In the genomic region with DNA sequence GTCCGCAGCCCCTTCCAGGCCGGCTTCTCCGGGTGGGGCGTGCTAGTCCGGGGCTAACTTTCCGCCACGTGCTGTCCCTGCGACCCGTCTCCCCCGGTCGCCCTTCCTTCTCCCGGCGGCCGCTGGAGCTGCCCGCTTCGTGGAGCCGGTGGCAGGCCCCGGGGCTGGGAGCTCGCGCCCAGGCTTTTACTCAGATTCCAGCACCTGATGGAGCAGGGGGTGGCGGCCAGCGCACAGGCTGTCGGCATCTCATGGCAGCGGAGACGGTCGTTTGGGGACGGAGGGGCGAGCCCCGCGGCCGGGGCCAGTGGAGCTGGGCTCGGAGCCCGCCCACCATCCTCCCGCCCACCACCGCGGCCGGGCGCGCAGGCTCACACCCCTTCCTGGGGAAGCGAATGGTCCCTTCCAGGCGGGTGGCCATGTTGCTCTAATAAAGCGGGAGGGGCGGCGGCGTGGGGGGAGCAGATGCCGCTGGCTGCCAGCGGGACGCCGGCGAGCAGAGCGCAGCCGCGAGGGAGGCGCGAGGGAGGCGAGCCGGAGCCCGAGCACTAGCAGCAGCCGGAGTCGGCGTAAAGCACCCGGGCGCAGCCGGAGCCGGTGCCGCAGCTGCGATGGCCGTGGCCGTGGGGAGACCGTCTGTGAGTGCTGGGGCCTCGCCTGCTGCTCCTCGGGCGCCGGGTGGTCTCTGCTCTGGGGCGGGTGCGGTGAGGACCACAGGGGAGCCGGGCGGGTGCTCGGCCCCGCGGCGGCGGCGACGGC, we compare ENCODE assay signal across 1 cellular context.
TF ChIP-seq lines count a peak whose summit lies in the region.

A gene (plus strand): TSS at position 460 of the 759 bp plus-strand sequence. CDS start 152 bp downstream, at position 612.

TF ChIP-seq in HepG2, 621 proteins besides CTCF, POLR2A, EP300 and RAD21 (continued from another document and continues in another):
- no peak for TF ChIP-seq ZNF335 (CRISPR knock-in tag; IDR thresholded peaks at IDR 0.05)
- peak; percentile 53 for TF ChIP-seq ZNF747 (CRISPR knock-in tag; IDR thresholded peaks at IDR 0.05; ENCODE audit: borderline replicate concordance)
- peak; percentile 44 for TF ChIP-seq RXRB (CRISPR knock-in tag; IDR thresholded peaks at IDR 0.05; ENCODE audit: borderline replicate concordance)
- TF ChIP-seq ZNF510 (CRISPR knock-in tag; IDR thresholded peaks at IDR 0.05; ENCODE audit: low read depth): no peak; the same call in 1 of the 2 replicates
- no peak for TF ChIP-seq ZMYM2 (CRISPR knock-in tag; IDR thresholded peaks at IDR 0.05)
- TF ChIP-seq, protein P1, sequence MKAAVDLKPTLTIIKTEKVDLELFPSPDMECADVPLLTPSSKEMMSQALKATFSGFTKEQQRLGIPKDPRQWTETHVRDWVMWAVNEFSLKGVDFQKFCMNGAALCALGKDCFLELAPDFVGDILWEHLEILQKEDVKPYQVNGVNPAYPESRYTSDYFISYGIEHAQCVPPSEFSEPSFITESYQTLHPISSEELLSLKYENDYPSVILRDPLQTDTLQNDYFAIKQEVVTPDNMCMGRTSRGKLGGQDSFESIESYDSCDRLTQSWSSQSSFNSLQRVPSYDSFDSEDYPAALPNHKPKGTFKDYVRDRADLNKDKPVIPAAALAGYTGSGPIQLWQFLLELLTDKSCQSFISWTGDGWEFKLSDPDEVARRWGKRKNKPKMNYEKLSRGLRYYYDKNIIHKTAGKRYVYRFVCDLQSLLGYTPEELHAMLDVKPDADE (CRISPR knock-in tag; IDR thresholded peaks at IDR 0.05): 0 out of 2 replicates have a peak, but pooled peaks have one; percentile 34
- TF ChIP-seq SNAI1 (CRISPR knock-in tag; IDR thresholded peaks at IDR 0.05; ENCODE audit: borderline replicate concordance): no peak
- TF ChIP-seq NFKB2 (CRISPR knock-in tag; IDR thresholded peaks at IDR 0.05; ENCODE audit: borderline replicate concordance): no peak; the same call in 1 of the 2 replicates
- peak; percentile 79 for TF ChIP-seq HDAC1 (CRISPR knock-in tag; IDR thresholded peaks at IDR 0.05)
- no peak for TF ChIP-seq ZNF282 (IDR thresholded peaks at IDR 0.05; ENCODE audit: partially characterized antibody)
- TF ChIP-seq, protein P2, sequence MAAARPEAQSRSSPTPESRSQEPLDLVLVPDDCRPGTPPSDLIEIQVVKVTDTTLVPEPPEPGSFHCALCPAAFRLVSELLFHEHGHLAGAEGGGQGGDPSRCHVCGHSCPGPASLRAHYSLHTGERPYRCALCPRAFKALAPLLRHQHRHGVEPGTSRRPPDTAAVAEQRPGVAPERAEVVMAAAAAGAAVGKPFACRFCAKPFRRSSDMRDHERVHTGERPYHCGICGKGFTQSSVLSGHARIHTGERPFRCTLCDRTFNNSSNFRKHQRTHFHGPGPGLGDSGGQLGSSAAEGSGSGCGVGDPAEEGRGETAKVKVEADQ (CRISPR knock-in tag; IDR thresholded peaks at IDR 0.05; ENCODE audit: borderline replicate concordance): peak; percentile 87
- TF ChIP-seq ZNF83 (CRISPR knock-in tag; IDR thresholded peaks at IDR 0.05; ENCODE audit: borderline replicate concordance): 0 out of 2 replicates have a peak, but pooled peaks have one; percentile 35
- TF ChIP-seq U2AF1 (optimal IDR thresholded peaks at IDR 0.05; ENCODE audit: low read depth, low read length): peak; percentile 45
- TF ChIP-seq GTF3A (CRISPR knock-in tag; conservative IDR thresholded peaks at IDR 0.05): no peak
- no peak for TF ChIP-seq CEBPB (IDR thresholded peaks at IDR 0.05; ENCODE audit: borderline replicate concordance, low read depth, low read length)
- TF ChIP-seq ZNF10 (CRISPR knock-in tag; IDR thresholded peaks at IDR 0.05; ENCODE audit: borderline replicate concordance, low read depth): no peak
- peak; percentile 87; the same call in 1 of the 2 replicates for TF ChIP-seq ZNF44 (CRISPR knock-in tag; IDR thresholded peaks at IDR 0.05)
- TF ChIP-seq HOXA3 (CRISPR knock-in tag; IDR thresholded peaks at IDR 0.05): peak; percentile 83
- peak; percentile 95 for TF ChIP-seq ZFP82 (CRISPR knock-in tag; IDR thresholded peaks at IDR 0.05; ENCODE audit: borderline replicate concordance)
- TF ChIP-seq, protein P3, sequence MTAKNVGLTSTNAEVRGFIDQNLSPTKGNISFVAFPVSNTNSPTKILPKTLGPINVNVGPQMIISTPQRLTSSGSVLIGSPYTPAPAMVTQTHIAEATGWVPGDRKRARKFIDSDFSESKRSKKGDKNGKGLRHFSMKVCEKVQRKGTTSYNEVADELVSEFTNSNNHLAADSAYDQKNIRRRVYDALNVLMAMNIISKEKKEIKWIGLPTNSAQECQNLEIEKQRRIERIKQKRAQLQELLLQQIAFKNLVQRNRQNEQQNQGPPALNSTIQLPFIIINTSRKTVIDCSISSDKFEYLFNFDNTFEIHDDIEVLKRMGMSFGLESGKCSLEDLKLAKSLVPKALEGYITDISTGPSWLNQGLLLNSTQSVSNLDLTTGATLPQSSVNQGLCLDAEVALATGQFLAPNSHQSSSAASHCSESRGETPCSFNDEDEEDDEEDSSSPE (CRISPR knock-in tag; IDR thresholded peaks at IDR 0.05): peak; percentile 74
- TF ChIP-seq NCOR1 (IDR thresholded peaks at IDR 0.05; ENCODE audit: borderline replicate concordance, low read length): no peak
- TF ChIP-seq ARNT2 (CRISPR knock-in tag; IDR thresholded peaks at IDR 0.05; ENCODE audit: low read depth): no peak; the same call in 1 of the 2 replicates
- TF ChIP-seq RARG (CRISPR knock-in tag; IDR thresholded peaks at IDR 0.05; ENCODE audit: low read depth): no peak
- no peak for TF ChIP-seq ZKSCAN1 (IDR thresholded peaks at IDR 0.05; ENCODE audit: low read length)
- TF ChIP-seq, protein P4, sequence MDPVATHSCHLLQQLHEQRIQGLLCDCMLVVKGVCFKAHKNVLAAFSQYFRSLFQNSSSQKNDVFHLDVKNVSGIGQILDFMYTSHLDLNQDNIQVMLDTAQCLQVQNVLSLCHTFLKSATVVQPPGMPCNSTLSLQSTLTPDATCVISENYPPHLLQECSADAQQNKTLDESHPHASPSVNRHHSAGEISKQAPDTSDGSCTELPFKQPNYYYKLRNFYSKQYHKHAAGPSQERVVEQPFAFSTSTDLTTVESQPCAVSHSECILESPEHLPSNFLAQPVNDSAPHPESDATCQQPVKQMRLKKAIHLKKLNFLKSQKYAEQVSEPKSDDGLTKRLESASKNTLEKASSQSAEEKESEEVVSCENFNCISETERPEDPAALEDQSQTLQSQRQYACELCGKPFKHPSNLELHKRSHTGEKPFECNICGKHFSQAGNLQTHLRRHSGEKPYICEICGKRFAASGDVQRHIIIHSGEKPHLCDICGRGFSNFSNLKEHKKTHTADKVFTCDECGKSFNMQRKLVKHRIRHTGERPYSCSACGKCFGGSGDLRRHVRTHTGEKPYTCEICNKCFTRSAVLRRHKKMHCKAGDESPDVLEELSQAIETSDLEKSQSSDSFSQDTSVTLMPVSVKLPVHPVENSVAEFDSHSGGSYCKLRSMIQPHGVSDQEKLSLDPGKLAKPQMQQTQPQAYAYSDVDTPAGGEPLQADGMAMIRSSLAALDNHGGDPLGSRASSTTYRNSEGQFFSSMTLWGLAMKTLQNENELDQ (CRISPR knock-in tag; IDR thresholded peaks at IDR 0.05; ENCODE audit: borderline replicate concordance): no peak
- TF ChIP-seq, protein P5, sequence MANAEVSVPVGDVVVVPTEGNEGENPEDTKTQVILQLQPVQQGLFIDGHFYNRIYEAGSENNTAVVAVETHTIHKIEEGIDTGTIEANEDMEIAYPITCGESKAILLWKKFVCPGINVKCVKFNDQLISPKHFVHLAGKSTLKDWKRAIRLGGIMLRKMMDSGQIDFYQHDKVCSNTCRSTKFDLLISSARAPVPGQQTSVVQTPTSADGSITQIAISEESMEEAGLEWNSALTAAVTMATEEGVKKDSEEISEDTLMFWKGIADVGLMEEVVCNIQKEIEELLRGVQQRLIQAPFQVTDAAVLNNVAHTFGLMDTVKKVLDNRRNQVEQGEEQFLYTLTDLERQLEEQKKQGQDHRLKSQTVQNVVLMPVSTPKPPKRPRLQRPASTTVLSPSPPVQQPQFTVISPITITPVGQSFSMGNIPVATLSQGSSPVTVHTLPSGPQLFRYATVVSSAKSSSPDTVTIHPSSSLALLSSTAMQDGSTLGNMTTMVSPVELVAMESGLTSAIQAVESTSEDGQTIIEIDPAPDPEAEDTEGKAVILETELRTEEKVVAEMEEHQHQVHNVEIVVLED (CRISPR knock-in tag; IDR thresholded peaks at IDR 0.05; ENCODE audit: borderline replicate concordance): peak; percentile 60; the same call in 1 of the 2 replicates
- TF ChIP-seq MAF1 (CRISPR knock-in tag; IDR thresholded peaks at IDR 0.05; ENCODE audit: borderline replicate concordance): no peak
- TF ChIP-seq ZNF296 (CRISPR knock-in tag; conservative IDR thresholded peaks at IDR 0.05): 0 out of 2 replicates have a peak, but pooled peaks have one; percentile 56
- peak in 1 of 2 experiments; percentile 67; a peak in 1 of 4 replicates for TF ChIP-seq KLF16 (CRISPR knock-in tag; IDR thresholded peaks at IDR 0.05)
- TF ChIP-seq, protein P6, sequence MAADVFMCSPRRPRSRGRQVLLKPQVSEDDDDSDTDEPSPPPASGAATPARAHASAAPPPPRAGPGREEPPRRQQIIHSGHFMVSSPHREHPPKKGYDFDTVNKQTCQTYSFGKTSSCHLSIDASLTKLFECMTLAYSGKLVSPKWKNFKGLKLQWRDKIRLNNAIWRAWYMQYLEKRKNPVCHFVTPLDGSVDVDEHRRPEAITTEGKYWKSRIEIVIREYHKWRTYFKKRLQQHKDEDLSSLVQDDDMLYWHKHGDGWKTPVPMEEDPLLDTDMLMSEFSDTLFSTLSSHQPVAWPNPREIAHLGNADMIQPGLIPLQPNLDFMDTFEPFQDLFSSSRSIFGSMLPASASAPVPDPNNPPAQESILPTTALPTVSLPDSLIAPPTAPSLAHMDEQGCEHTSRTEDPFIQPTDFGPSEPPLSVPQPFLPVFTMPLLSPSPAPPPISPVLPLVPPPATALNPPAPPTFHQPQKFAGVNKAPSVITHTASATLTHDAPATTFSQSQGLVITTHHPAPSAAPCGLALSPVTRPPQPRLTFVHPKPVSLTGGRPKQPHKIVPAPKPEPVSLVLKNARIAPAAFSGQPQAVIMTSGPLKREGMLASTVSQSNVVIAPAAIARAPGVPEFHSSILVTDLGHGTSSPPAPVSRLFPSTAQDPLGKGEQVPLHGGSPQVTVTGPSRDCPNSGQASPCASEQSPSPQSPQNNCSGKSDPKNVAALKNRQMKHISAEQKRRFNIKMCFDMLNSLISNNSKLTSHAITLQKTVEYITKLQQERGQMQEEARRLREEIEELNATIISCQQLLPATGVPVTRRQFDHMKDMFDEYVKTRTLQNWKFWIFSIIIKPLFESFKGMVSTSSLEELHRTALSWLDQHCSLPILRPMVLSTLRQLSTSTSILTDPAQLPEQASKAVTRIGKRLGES (CRISPR knock-in tag; IDR thresholded peaks at IDR 0.05; ENCODE audit: borderline replicate concordance): no peak
- TF ChIP-seq RORA (CRISPR knock-in tag; IDR thresholded peaks at IDR 0.05): no peak
- no peak for TF ChIP-seq ZNF136 (CRISPR knock-in tag; IDR thresholded peaks at IDR 0.05; ENCODE audit: low read depth)
- TF ChIP-seq BHLHE40 (IDR thresholded peaks at IDR 0.05; ENCODE audit: low read length): peak; percentile 85
- TF ChIP-seq ZNF326 (CRISPR knock-in tag; IDR thresholded peaks at IDR 0.05; ENCODE audit: borderline replicate concordance): no peak
- TF ChIP-seq TRIM24 (CRISPR knock-in tag; IDR thresholded peaks at IDR 0.05): no peak
- no peak for TF ChIP-seq ZIK1 (CRISPR knock-in tag; IDR thresholded peaks at IDR 0.05; ENCODE audit: borderline replicate concordance, low read depth)
- TF ChIP-seq ZNF367 (CRISPR knock-in tag; IDR thresholded peaks at IDR 0.05; ENCODE audit: borderline replicate concordance): no peak
- TF ChIP-seq ZNF629 (CRISPR knock-in tag; conservative IDR thresholded peaks at IDR 0.05): no peak; the same call in 1 of the 2 replicates
- TF ChIP-seq, protein P7, sequence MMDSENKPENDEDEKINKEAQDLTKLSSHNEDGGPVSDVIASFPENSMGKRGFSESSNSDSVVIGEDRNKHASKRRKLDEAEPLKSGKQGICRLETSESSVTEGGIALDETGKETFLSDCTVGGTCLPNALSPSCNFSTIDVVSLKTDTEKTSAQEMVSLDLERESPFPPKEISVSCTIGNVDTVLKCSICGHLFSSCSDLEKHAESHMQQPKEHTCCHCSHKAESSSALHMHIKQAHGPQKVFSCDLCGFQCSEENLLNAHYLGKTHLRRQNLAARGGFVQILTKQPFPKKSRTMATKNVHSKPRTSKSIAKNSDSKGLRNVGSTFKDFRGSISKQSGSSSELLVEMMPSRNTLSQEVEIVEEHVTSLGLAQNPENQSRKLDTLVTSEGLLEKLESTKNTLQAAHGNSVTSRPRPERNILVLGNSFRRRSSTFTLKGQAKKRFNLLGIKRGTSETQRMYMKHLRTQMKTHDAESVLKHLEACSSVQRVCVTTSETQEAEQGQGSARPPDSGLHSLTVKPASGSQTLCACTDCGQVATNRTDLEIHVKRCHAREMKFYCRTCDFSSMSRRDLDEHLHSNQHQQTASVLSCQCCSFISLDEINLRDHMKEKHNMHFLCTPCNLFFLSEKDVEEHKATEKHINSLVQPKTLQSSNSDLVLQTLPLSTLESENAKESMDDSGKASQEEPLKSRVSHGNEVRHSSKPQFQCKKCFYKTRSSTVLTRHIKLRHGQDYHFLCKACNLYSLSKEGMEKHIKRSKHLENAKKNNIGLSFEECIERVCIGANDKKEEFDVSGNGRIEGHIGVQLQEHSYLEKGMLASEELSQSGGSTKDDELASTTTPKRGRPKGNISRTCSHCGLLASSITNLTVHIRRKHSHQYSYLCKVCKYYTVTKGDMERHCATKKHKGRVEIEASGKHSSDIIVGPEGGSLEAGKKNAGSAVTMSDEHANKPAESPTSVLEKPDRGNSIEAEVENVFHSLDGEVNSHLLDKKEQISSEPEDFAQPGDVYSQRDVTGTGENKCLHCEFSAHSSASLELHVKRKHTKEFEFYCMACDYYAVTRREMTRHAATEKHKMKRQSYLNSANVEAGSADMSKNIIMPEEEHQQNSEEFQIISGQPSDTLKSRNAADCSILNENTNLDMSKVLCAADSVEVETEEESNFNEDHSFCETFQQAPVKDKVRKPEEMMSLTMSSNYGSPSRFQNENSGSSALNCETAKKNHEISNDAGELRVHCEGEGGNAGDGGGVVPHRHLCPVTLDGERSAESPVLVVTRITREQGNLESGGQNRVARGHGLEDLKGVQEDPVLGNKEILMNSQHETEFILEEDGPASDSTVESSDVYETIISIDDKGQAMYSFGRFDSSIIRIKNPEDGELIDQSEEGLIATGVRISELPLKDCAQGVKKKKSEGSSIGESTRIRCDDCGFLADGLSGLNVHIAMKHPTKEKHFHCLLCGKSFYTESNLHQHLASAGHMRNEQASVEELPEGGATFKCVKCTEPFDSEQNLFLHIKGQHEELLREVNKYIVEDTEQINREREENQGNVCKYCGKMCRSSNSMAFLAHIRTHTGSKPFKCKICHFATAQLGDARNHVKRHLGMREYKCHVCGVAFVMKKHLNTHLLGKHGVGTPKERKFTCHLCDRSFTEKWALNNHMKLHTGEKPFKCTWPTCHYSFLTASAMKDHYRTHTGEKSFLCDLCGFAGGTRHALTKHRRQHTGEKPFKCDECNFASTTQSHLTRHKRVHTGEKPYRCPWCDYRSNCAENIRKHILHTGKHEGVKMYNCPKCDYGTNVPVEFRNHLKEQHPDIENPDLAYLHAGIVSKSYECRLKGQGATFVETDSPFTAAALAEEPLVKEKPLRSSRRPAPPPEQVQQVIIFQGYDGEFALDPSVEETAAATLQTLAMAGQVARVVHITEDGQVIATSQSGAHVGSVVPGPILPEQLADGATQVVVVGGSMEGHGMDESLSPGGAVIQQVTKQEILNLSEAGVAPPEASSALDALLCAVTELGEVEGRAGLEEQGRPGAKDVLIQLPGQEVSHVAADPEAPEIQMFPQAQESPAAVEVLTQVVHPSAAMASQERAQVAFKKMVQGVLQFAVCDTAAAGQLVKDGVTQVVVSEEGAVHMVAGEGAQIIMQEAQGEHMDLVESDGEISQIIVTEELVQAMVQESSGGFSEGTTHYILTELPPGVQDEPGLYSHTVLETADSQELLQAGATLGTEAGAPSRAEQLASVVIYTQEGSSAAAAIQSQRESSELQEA (CRISPR knock-in tag; IDR thresholded peaks at IDR 0.05; ENCODE audit: not compliant biosample characterization): peak; percentile 57
- TF ChIP-seq CC2D1A (CRISPR knock-in tag; IDR thresholded peaks at IDR 0.05): no peak
